1 cellular context compared by ENCODE assay signal in genomic region chr17:44970136-44970737, GRCh38.
TF ChIP-seq lines count a peak whose summit lies in the region.

No MANE protein-coding gene starts in this region.

TF ChIP-seq in GM23338, 12 proteins besides CTCF, POLR2A, EP300 and RAD21 (continued from another document):
- TF ChIP-seq CREB1 (CRISPR knock-in tag; IDR thresholded peaks at IDR 0.05; ENCODE audit: low read depth), result no peak
- no peak for TF ChIP-seq ZNF114 (CRISPR knock-in tag; IDR thresholded peaks at IDR 0.05)
